Comparison of ENCODE assay signal across 12 cellular contexts in genomic region chr9:70553718-70554673, GRCh38.
A peak's percentile ranks its signal among the peaks of the same experiment; 100 is the strongest.
DNase-seq lines count a peak whose midpoint lies in the region; TF ChIP-seq lines count a peak whose summit lies in the region.
"Had no signal": no experiment of that assay in that cellular context is flagged by ENCODE, and none has a peak within 500 bp of the region (broad histone marks: within the 10 kb centered on the region; RNA-seq: fewer than 3 reads in every experiment).

No MANE protein-coding gene starts in this region.

- H3K27me3 ChIP-seq in MG63: no peaks in the 10 kb centered on the region
- no peaks in the 10 kb centered on the region for H3K27me3 ChIP-seq in muscle layer of colon (ENCODE audit: control insufficient read depth in 1 of 2, insufficient read depth in 2 of 2, low read length in 2 of 2)

- peak overlapping the region; percentile 28 for H3K27ac ChIP-seq in muscle layer of colon (ENCODE audit: low read depth, low read length)

- H3K4me3 ChIP-seq in AG10803 (ENCODE audit: low read length) (peak overlapping the region; percentile 18; the same call in 1 of the 2 replicates), MG63 (no peak overlapping the region), epithelial cell of esophagus (ENCODE audit: low read length) (no peak overlapping the region), muscle layer of colon (ENCODE audit: low read depth in 1 of 2, low read length in 2 of 2) (peak overlapping the region in 1 of 2 donors; percentile 20)

- TF ChIP-seq CTCF in AG10803 (conservative IDR thresholded peaks at IDR 0.05; ENCODE audit: low read length): no peak
- TF ChIP-seq CTCF in epithelial cell of esophagus (IDR thresholded peaks at IDR 0.05; ENCODE audit: insufficient read depth, low read depth, low read length, missing control alignments): no peak

- H3K36me3 ChIP-seq in MG63: no peaks in the 10 kb centered on the region
- no peaks in the 10 kb centered on the region for H3K36me3 ChIP-seq in muscle layer of colon (ENCODE audit: insufficient read depth, low read length)

- no peak overlapping the region for H3K9ac ChIP-seq in muscle layer of colon (ENCODE audit: low read length)

- H3K4me1 ChIP-seq in muscle layer of colon (ENCODE audit: insufficient read depth, low read length): peaks cover 19% of the 10 kb centered on the region

- no peaks in the 10 kb centered on the region for H3K9me3 ChIP-seq in MG63
- no peaks in the 10 kb centered on the region for H3K9me3 ChIP-seq in muscle layer of colon (ENCODE audit: low read length)

- DNase-seq in AG10803 (ENCODE audit: low read depth) (peak; percentile 81), MG63 (peak; percentile 47), epithelial cell of esophagus (ENCODE audit: low read depth) (peak; percentile 76), NCI-H526 (lab: John Stamatoyannopoulos, UW) (no peak), CD1c-positive myeloid dendritic cell (ENCODE audit: extremely low spot score) (no peak), middle frontal gyrus (ENCODE audit: extremely low spot score, low spot score) (no peak), NOMO-1 (lab: John Stamatoyannopoulos, UW; ENCODE audit: unreplicated experiment in 2 of 2) (no peak)
- DNase-seq: activated CD4-positive, alpha-beta T cell treated with anti-CD3 and anti-CD28 coated beads, Interleukin-2, amount 50 U/mL, for 1 hour; CD4-positive, alpha-beta memory T cell; naive thymus-derived CD8-positive, alpha-beta T cell; NK-92 treated with Interleukin-12 subunit alpha and Interleukin-12 subunit beta, amount 100 ng/mL, for 24 hours had no signal

Comparison
In these comparisons a context has a peak if more than half of its experiments do, and no peak if none do; other contexts are left out.
1. DNase-seq: peak in AG10803 (single experiment), MG63 (single experiment) and epithelial cell of esophagus (single experiment); none in NCI-H526 (0 of 2), CD1c-positive myeloid dendritic cell (single experiment), middle frontal gyrus (single experiment) and NOMO-1 (0 of 2).